In genomic region chr6:95577317-95578105, GRCh38 we compare ENCODE assay signal across 8 cellular contexts. TPM values are rescaled to one million over a fixed set of nuclear protein-coding genes. Genes with fewer than 3 reads are reported as not detected.
A peak's percentile ranks its signal among the peaks of the same experiment; 100 is the strongest.
DNase-seq lines count a peak whose midpoint lies in the region; TF ChIP-seq lines count a peak whose summit lies in the region.

Gene MANEA (plus strand): TSS chr6:95577535. CDS start chr6:95586440, 8,905 bp downstream.

- peaks cover 30% of the 10 kb centered on the region for H3F3A ChIP-seq in neural progenitor cell (ENCODE audit: low read depth)

- peak within 1 kb of the TSS; percentile 98 for H3K4me3 Mint-ChIP-seq in neural progenitor cell

- H4K20me1 ChIP-seq in neural progenitor cell (ENCODE audit: low read depth), result no peaks in the 10 kb centered on the region

- H3K27me3 ChIP-seq in HAP-1 (ENCODE audit: low read depth) (no peaks in the 10 kb centered on the region), MG63 (no peaks in the 10 kb centered on the region), neural progenitor cell (no peaks in the 10 kb centered on the region), stomach smooth muscle (ENCODE audit: control insufficient read depth in 1 of 2, insufficient read depth in 2 of 2, low read length in 2 of 2) (no peaks in the 10 kb centered on the region)

- H3K9me3 Mint-ChIP-seq in neural progenitor cell, result peaks cover 6% of the 10 kb centered on the region

- H2AFZ ChIP-seq in neural progenitor cell (replicated peaks), result peak within 1 kb of the TSS; percentile 99

- H3K4me1 Mint-ChIP-seq in neural progenitor cell, result peaks cover 23% of the 10 kb centered on the region

- H3K4me1 ChIP-seq in HAP-1, result peaks cover 25% of the 10 kb centered on the region
- peaks cover 33% of the 10 kb centered on the region for H3K4me1 ChIP-seq in neural progenitor cell
- H3K4me1 ChIP-seq in stomach smooth muscle (ENCODE audit: control insufficient read depth, insufficient read depth, low read length), result peaks cover 3% of the 10 kb centered on the region

- H3K27me3 Mint-ChIP-seq in neural progenitor cell (ENCODE audit: insufficient read depth, low read depth), result peaks cover 5% of the 10 kb centered on the region

- H3K79me2 ChIP-seq in neural progenitor cell (ENCODE audit: low read depth), result peaks cover 65% of the 10 kb centered on the region

- peak within 1 kb of the TSS; percentile 47 for H3K4me3 ChIP-seq in HAP-1
- peak within 1 kb of the TSS; percentile 80 for H3K4me3 ChIP-seq in MG63
- H3K4me3 ChIP-seq in foreskin fibroblast (ENCODE audit: low read depth in 1 of 2, low read length in 2 of 2), result peak within 1 kb of the TSS; percentile 52 to 94
- peak within 1 kb of the TSS; percentile 82 for H3K4me3 ChIP-seq in neural progenitor cell
- peak within 1 kb of the TSS; percentile 87 to 92 for H3K4me3 ChIP-seq in stomach smooth muscle (ENCODE audit: low read length in 2 of 2)

- peak; percentile 83 for DNase-seq in G401 (ENCODE audit: low spot score)
- DNase-seq in HAP-1 (ENCODE audit: low spot score in 2 of 2), result peak; percentile 80 to 86
- peak; percentile 90 for DNase-seq in MG63
- peak; percentile 70 for DNase-seq in SIG-M5 (lab: John Stamatoyannopoulos, UW)
- peak; percentile 82 for DNase-seq in activated gamma-delta T cell (lab: John Stamatoyannopoulos, UW)
- DNase-seq in foreskin fibroblast, result peak; percentile 79 to 88
- peak; percentile 94 for DNase-seq in neural progenitor cell (ENCODE audit: low spot score)

- H3K27ac ChIP-seq in neural progenitor cell, result peak within 1 kb of the TSS; percentile 96
- H3K27ac ChIP-seq in stomach smooth muscle (ENCODE audit: low read length), result peak within 1 kb of the TSS; percentile 83

- H3K9me3 ChIP-seq in HAP-1 (no peaks in the 10 kb centered on the region), MG63 (no peaks in the 10 kb centered on the region), neural progenitor cell (ENCODE audit: low read depth) (no peaks in the 10 kb centered on the region), stomach smooth muscle (ENCODE audit: control insufficient read depth in 2 of 2, low read length in 2 of 2) (no peaks in the 10 kb centered on the region)

- in situ Hi-C loops in G401 (cut with HindIII; ENCODE audit: low sequenced_read_pairs), result no loop called here
- in situ Hi-C loops in HAP-1 (cut with MboI; ENCODE audit: low sequenced_read_pairs), result no loop called here

- H3K9ac ChIP-seq in neural progenitor cell (peak within 1 kb of the TSS; percentile 73), stomach smooth muscle (ENCODE audit: low read length in 2 of 2) (peak within 1 kb of the TSS; percentile 90 to 98)

- peaks cover 13% of the 10 kb centered on the region for H3K36me3 Mint-ChIP-seq in neural progenitor cell

- peak within 1 kb of the TSS; percentile 99 for H3K27ac Mint-ChIP-seq in neural progenitor cell

- no peak for TF ChIP-seq CTCF in foreskin fibroblast (IDR thresholded peaks at IDR 0.05; ENCODE audit: low read depth, low read length)
- no peak for TF ChIP-seq CTCF in neural progenitor cell (IDR thresholded peaks at IDR 0.05)

- H3K36me3 ChIP-seq in HAP-1 (replicated peaks), result 0 out of 2 replicates have a peak, but pooled peaks cover under 1% of the 10 kb centered on the region
- H3K36me3 ChIP-seq in MG63, result peaks cover 2% of the 10 kb centered on the region; the same call in 1 of the 2 replicates
- no peaks in the 10 kb centered on the region for H3K36me3 ChIP-seq in neural progenitor cell
- no peaks in the 10 kb centered on the region for H3K36me3 ChIP-seq in stomach smooth muscle (ENCODE audit: control insufficient read depth in 2 of 2, insufficient read depth in 2 of 2, low read length in 2 of 2)

- peak within 1 kb of the TSS; percentile 89 for H3K4me2 ChIP-seq in neural progenitor cell

RNA-seq across cellular contexts. Expression of gene MANEA, which starts in this region (rescaled TPM):
- total RNA-seq in G401 (2014; rRNA removed; shearing (Covaris generic)), result 5.8 and 8.9 TPM in 2 replicates
- total RNA-seq in MG63 (2014; rRNA removed; shearing (Covaris generic); ENCODE audit: low replicate concordance), result 9.1 and 9.8 TPM in 2 replicates
- total RNA-seq in neural progenitor cell (ENCODE audit: low replicate concordance), result 10.0 and 16.3 TPM in 2 replicates

Comparison
In these comparisons a context has a peak if more than half of its experiments do, and no peak if none do; other contexts are left out.
1. Peak in every context shown above with its lines: DNase-seq, H3K4me3 ChIP-seq and H3K27ac ChIP-seq.